ENCODE assay signal across 7 cellular contexts in the genomic region with DNA sequence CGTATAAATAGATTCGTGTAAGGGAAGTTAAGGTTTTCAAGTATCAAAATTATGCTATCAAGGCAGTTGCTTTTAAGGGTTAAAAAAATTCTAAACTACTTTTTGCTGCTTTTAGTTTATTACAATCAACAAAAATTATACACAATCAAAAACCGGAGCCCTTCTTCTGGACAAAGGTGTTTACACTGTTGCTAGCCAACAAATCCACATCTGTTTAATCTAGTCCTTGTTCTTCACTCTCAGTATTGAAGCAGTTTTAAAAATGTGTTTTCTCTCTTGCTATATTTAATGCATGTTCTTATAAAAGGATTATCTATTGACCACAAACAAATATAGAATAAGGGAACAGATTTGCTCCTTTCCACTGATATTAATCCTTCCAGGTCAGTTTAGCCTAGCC. TPM values are rescaled to one million over a fixed set of nuclear protein-coding genes. Genes with fewer than 3 reads are reported as not detected.
DNase-seq lines count a peak whose midpoint lies in the region; ATAC-seq and TF ChIP-seq lines count a peak whose summit lies in the region.

No MANE protein-coding gene starts in this region.

- peaks cover 55 to 56% of the 10 kb centered on the region in 2 experiments for H3K4me1 Mint-ChIP-seq in H9

- no peak for ATAC-seq in GM21390 (IDR thresholded peaks at IDR 0.05; ENCODE audit: unreplicated experiment)
- no peak for ATAC-seq in HG02981 (IDR thresholded peaks at IDR 0.05; ENCODE audit: unreplicated experiment)

- H3K4me2 ChIP-seq in H9 (ENCODE audit: insufficient read depth, insufficient read length, low read length) (peak overlapping the region; percentile 92), smooth muscle cell (peak overlapping the region; percentile 88)

- H4K20me1 ChIP-seq in H9 (ENCODE audit: control insufficient read depth, insufficient read depth, insufficient read length) (no peaks in the 10 kb centered on the region), smooth muscle cell (ENCODE audit: low read depth) (peaks cover 67% of the 10 kb centered on the region)

- peak overlapping the region; percentile 94 to 99 for H3K4me3 Mint-ChIP-seq in H9

- H3K27me3 ChIP-seq in H9 (ENCODE audit: insufficient read depth, low read length) (no peaks in the 10 kb centered on the region), SJSA1 (replicated peaks) (no peaks in the 10 kb centered on the region), smooth muscle cell (ENCODE audit: low read depth) (no peaks in the 10 kb centered on the region)

- TF ChIP-seq POLR2A in lower leg skin (IDR thresholded peaks at IDR 0.05): no peak

- WGBS in H9 (ENCODE audit: extremely low coverage, insufficient read length, low lambda C conversion rate): 93% methylated on average over 2 of the region's 3 CpGs
- 45% methylated on average over 3 of the region's 3 CpGs for WGBS in smooth muscle cell (ENCODE audit: low lambda C conversion rate)
- WGBS in lower leg skin, 2 donors: 16 to 17% methylated on average over 3 of the region's 3 CpGs

- H2AFZ ChIP-seq in H9 (ENCODE audit: low read length): no peak overlapping the region
- H2AFZ ChIP-seq in smooth muscle cell (ENCODE audit: low read depth): no peak overlapping the region

- H3K4me1 ChIP-seq in H9 (ENCODE audit: insufficient read depth, low read length) (no peaks in the 10 kb centered on the region; the same call in 1 of the 2 replicates), SJSA1 (replicated peaks) (peaks cover 13% of the 10 kb centered on the region), smooth muscle cell (ENCODE audit: low read depth) (peaks cover 36% of the 10 kb centered on the region)

- H3K79me2 ChIP-seq in H9 (ENCODE audit: insufficient read depth, low read length): peaks cover 38% of the 10 kb centered on the region; the same call in 1 of the 2 replicates
- H3K79me2 ChIP-seq in smooth muscle cell (ENCODE audit: low read depth): peaks cover 68% of the 10 kb centered on the region

- H3T11ph ChIP-seq in H9 (ENCODE audit: low read length): no peak overlapping the region

- no peak overlapping the region for H2BK5ac ChIP-seq in H9 (ENCODE audit: insufficient read length, low read length)

- no peak overlapping the region for H3K27ac Mint-ChIP-seq in H9

- peaks cover 34 to 59% (median 56%) of the 10 kb centered on the region in 3 experiments for H3K36me3 Mint-ChIP-seq in H9 (ENCODE audit: insufficient read depth in 1 of 3, low read depth in 3 of 3)

- H4K8ac ChIP-seq in H9 (replicated peaks; ENCODE audit: insufficient read length, low read depth, low read length): no peak overlapping the region

- DNase-seq in H9 (no peak), SJSA1 (ENCODE audit: low read depth in 1 of 2, low spot score in 2 of 2) (peak in 1 of 2 experiments; percentile 51), fibroblast of mammary gland (ENCODE audit: low read depth) (no peak), smooth muscle cell (lab: John Stamatoyannopoulos, UW; ENCODE audit: unreplicated experiment) (no peak), lower leg skin (ENCODE audit: low spot score in 2 of 2) (no peak)

- H2BK15ac ChIP-seq in H9 (ENCODE audit: low read depth, low read length): no peak overlapping the region

- TF ChIP-seq CTCF in H9 (conservative IDR thresholded peaks at IDR 0.05): no peak
- TF ChIP-seq CTCF in fibroblast of mammary gland (conservative IDR thresholded peaks at IDR 0.05; ENCODE audit: control insufficient read depth, insufficient read depth, low read depth, low read length): no peak
- no peak for TF ChIP-seq CTCF in smooth muscle cell (IDR thresholded peaks at IDR 0.05; ENCODE audit: borderline replicate concordance, insufficient read depth, poor library complexity, severe bottlenecking)
- no peak for TF ChIP-seq CTCF in lower leg skin (IDR thresholded peaks at IDR 0.05)

- H3K9ac ChIP-seq in H9 (ENCODE audit: extremely low read depth, insufficient read length, low read length) (no peak overlapping the region), smooth muscle cell (ENCODE audit: low read depth) (peak overlapping the region; percentile 94)

- no peak overlapping the region for H4K5ac ChIP-seq in H9 (ENCODE audit: insufficient read length, low read depth, low read length)

- H3K56ac ChIP-seq in H9 (ENCODE audit: insufficient read length, low read depth, low read length): no peak overlapping the region

- no peak overlapping the region for H2BK120ac ChIP-seq in H9 (ENCODE audit: low read depth, low read length, poor library complexity, severe bottlenecking)

- H3K27ac ChIP-seq in H9 (ENCODE audit: insufficient read length, low read depth, low read length): no peak overlapping the region
- H3K27ac ChIP-seq in SJSA1: peak overlapping the region; percentile 33
- peak overlapping the region; percentile 93 for H3K27ac ChIP-seq in smooth muscle cell (ENCODE audit: low read depth)

- H3K23me2 ChIP-seq in H9 (ENCODE audit: insufficient read length, low read depth, low read length, poor library complexity, severe bottlenecking): peaks cover 9% of the 10 kb centered on the region

- H3K79me1 ChIP-seq in H9 (ENCODE audit: insufficient read depth, low read depth, low read length, poor library complexity, severe bottlenecking): peaks cover 4% of the 10 kb centered on the region

- peaks cover 12 to 13% of the 10 kb centered on the region in 2 experiments; a peak in 4 of 5 replicates for H3K9me3 Mint-ChIP-seq in H9

- no peak overlapping the region for H3K23ac ChIP-seq in H9 (ENCODE audit: insufficient read length, low read depth, low read length)

- peaks cover 65% of the 10 kb centered on the region for H3K36me3 ChIP-seq in SJSA1
- H3K36me3 ChIP-seq in smooth muscle cell (ENCODE audit: low read depth): no peaks in the 10 kb centered on the region

- no peak overlapping the region for H3K18ac ChIP-seq in H9 (ENCODE audit: insufficient read length, low read depth, low read length)

- no peak overlapping the region for H3K14ac ChIP-seq in H9 (ENCODE audit: insufficient read depth, low read length)

- H3F3A ChIP-seq in smooth muscle cell (ENCODE audit: low read depth): no peaks in the 10 kb centered on the region

- H3K27me3 Mint-ChIP-seq in H9 (ENCODE audit: low read depth): no peaks in the 10 kb centered on the region

- peak overlapping the region; percentile 89 for H3K4me3 ChIP-seq in SJSA1
- H3K4me3 ChIP-seq in fibroblast of mammary gland (ENCODE audit: control insufficient read depth, low read depth, low read length): peak overlapping the region; percentile 78
- peak overlapping the region; percentile 96 for H3K4me3 ChIP-seq in smooth muscle cell
- H3K4me3 ChIP-seq in lower leg skin (ENCODE audit: low read depth, poor library complexity, severe bottlenecking): no peak overlapping the region

- no peak overlapping the region for H2BK12ac ChIP-seq in H9 (ENCODE audit: insufficient read length, low read depth, low read length)

- intact Hi-C loops in lower leg skin (cut with DNase I; ENCODE audit: low total_unique reads): no loop called here

- H2AK5ac ChIP-seq in H9 (ENCODE audit: insufficient read length, low read length): no peak overlapping the region

- H4K91ac ChIP-seq in H9 (ENCODE audit: insufficient read length, low read depth, low read length): no peak overlapping the region

- H2BK20ac ChIP-seq in H9 (ENCODE audit: low read depth, low read length, poor library complexity, severe bottlenecking): no peak overlapping the region

- H3K4ac ChIP-seq in H9 (ENCODE audit: low read depth, low read length): no peak overlapping the region

- H3K9me3 ChIP-seq in H9 (ENCODE audit: control insufficient read depth, low read depth, low read length) (no peaks in the 10 kb centered on the region), SJSA1 (replicated peaks) (peaks cover 6% of the 10 kb centered on the region; the same call in 1 of the 2 replicates), smooth muscle cell (replicated peaks; ENCODE audit: low read depth) (no peaks in the 10 kb centered on the region)

RNA-seq across cellular contexts. Expression of a gene that starts 2.5 kb away (rescaled TPM):
- total RNA-seq in H9 (2021) (15.2 and 16.1 TPM in 2 replicates), smooth muscle cell (31.7 and 35.7 TPM in 2 replicates), lower leg skin (10 to 100 TPM; 11.3 to 16.6 (median 14.3) TPM)
- total RNA-seq in SJSA1 (2014; rRNA removed; shearing (Covaris generic)): 16.0 and 20.5 TPM in 2 replicates
- 5.9 and 7.8 TPM in 2 replicates for polyA plus RNA-seq in smooth muscle cell
